In genomic region chr3:54935869-54936268, GRCh38 we compare ENCODE assay signal across 37 cellular contexts. TPM values are rescaled to one million over a fixed set of nuclear protein-coding genes. Genes with fewer than 3 reads are reported as not detected.
"Had no signal": no experiment of that assay in that cellular context is flagged by ENCODE, and none has a peak within 500 bp of the region (broad histone marks: within the 10 kb centered on the region; RNA-seq: fewer than 3 reads in every experiment).

No MANE protein-coding gene starts in this region.

- H3K4me3 ChIP-seq: MG63 had no signal

- DNase-seq: Kasumi-1, MG63, MM.1S, MV-4-11, NCI-H1048, NCI-H1092, NCI-H1092 treated with DMSO at 0.1 percent for 48 hours, NCI-H1105, NCI-H1105 treated with DMSO at 0.1 percent for 48 hours, NCI-H1417, NCI-H1417 treated with DMSO at 0.1 percent for 48 hours, NCI-H1436, NCI-H1436 treated with DMSO at 0.1 percent for 48 hours, NCI-H1694, NCI-H1694 treated with DMSO at 0.1 percent for 48 hours, NCI-H187, NCI-H187 treated with DMSO at 0.1 percent for 48 hours, NCI-H1930, NCI-H2029, NCI-H2029 treated with DMSO at 0.1 percent for 48 hours, NCI-H2081, NCI-H2081 treated with DMSO at 0.1 percent for 48 hours, NCI-H2107, NCI-H2171, NCI-H2171 treated with DMSO at 0.1 percent for 48 hours, NCI-H2227 treated with DMSO at 0.1 percent for 48 hours, NCI-H226, NCI-H345, NCI-H446, NCI-H446 treated with DMSO at 0.1 percent for 48 hours, NCI-H510A, NCI-H510A treated with DMSO at 0.1 percent for 48 hours, NCI-H524 treated with DMSO at 0.1 percent for 48 hours had no signal

- H3K36me3 ChIP-seq: MG63 had no signal

- H3K9me3 ChIP-seq: MG63 had no signal

- H3K27me3 ChIP-seq: MG63 had no signal

RNA-seq across cellular contexts. Expression of gene LRTM1, which starts 8.0 kb away (rescaled TPM):
- total RNA-seq: LHCN-M2, M059J, MCF 10A, NCI-H460 had no signal
